ENCODE assay signal across 26 cellular contexts in the genomic region with DNA sequence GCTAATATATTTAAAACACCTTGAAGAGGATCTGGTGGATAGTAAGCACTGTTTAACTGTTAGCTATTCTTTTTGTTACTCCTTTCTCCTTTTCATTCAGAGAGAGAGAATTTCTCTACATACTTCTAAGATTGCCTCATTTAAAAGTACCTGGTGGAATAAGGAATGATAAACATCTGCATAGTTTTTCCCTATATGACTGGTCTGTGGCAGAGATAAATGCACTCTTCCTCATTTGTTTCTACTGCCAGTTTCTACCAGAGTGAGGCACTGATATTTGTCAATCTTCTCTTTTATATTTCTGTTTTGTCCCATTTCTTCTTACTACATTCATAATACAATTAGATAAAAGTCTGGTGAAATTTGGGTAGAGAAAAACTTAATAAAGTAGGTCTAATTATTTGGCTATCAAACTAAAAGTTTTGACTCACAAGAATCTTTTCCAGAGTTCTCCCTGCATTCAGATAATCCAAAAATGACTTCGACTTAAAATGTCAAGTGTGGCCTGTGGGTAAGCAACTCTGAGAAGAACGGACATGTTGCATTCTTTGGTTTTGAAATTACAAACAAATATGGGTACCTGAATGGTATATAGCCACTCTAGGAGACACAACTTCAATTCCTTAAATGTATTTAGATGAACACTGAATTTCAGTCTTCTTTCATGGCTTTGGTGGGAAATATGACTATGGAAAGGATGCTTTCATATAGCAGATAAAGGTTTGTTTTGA. TPM values are rescaled to one million over a fixed set of nuclear protein-coding genes. Genes with fewer than 3 reads are reported as not detected.
DNase-seq lines count a peak whose midpoint lies in the region; ATAC-seq, FAIRE-seq and TF ChIP-seq lines count a peak whose summit lies in the region.
"Had no signal": no experiment of that assay in that cellular context is flagged by ENCODE, and none has a peak within 500 bp of the region (broad histone marks: within the 10 kb centered on the region; RNA-seq: fewer than 3 reads in every experiment).

No MANE protein-coding gene starts in this region.

- H3K27me3 ChIP-seq in HCT116 (ENCODE audit: insufficient read depth, low read length): no peaks in the 10 kb centered on the region
- H3K27me3 ChIP-seq: tibial artery had no signal

- peak overlapping the region; percentile 35 for H2AFZ ChIP-seq in HCT116 (ENCODE audit: low read depth, low read length, poor library complexity, severe bottlenecking)

- no peak overlapping the region for H3K4me3 ChIP-seq in HCT116 (replicated peaks in 1 of 2; ENCODE audit: low read depth in 1 of 2, low read length in 2 of 2)
- H3K4me3 ChIP-seq: skin epidermis, tibial artery had no signal

- CTCF ChIA-PET in HCT116 (lab: Charles Lee): no interaction called here
- CTCF ChIA-PET in activated CD8-positive, alpha-beta T cell treated with anti-CD3 and anti-CD28 coated beads for 36 hours (lab: Charles Lee): interaction anchor here (0.6 to 1.5 kb wide), 2 partner anchors 8 to 25 kb away, joined by 3 read pairs; no protein-coding TSS in a partner anchor

- TF ChIP-seq POLR2A in HCT116 (IDR thresholded peaks at IDR 0.05; ENCODE audit: borderline replicate concordance, extremely low read depth, insufficient read depth, insufficient read length): no peak

- H3K9me2 ChIP-seq in HCT116 (ENCODE audit: insufficient read depth): no peaks in the 10 kb centered on the region

- no peaks in the 10 kb centered on the region for H3K27me3 Mint-ChIP-seq in activated CD8-positive, alpha-beta T cell treated with anti-CD3 and anti-CD28 coated beads for 36 hours
- H3K27me3 Mint-ChIP-seq: activated naive CD4-positive, alpha-beta T cell treated with anti-CD3 and anti-CD28 coated beads, Interleukin-2, amount 50 U/mL, for 24 hours; CD4-positive, alpha-beta T cell; IgD-negative memory B cell; stimulated activated naive CD8-positive, alpha-beta T cell treated with anti-CD3 and anti-CD28 coated beads, Interleukin-15, Interleukin-2, amounts not matched to agents 100 ng/mL and 50 ng/mL, for 24 hours had no signal

- H3K79me2 ChIP-seq in HCT116 (ENCODE audit: insufficient read depth, low read length): no peaks in the 10 kb centered on the region

- intact Hi-C loops in HCT116 (cut with micrococcal nuclease): no loop called here
- intact Hi-C loops in activated CD8-positive, alpha-beta T cell treated with anti-CD3 and anti-CD28 coated beads for 36 hours (cut with micrococcal nuclease): no loop called here

- no peak overlapping the region for H3K4me2 ChIP-seq in HCT116 (ENCODE audit: low read length)

- H3K27ac ChIP-seq in HCT116 (ENCODE audit: low read depth, low read length) (no peak overlapping the region), epithelial cell of prostate (peak overlapping the region; percentile 2)
- H3K27ac ChIP-seq: skin epidermis, tibial artery had no signal

- H3K4me3 Mint-ChIP-seq in activated CD8-positive, alpha-beta T cell treated with anti-CD3 and anti-CD28 coated beads for 36 hours: no peak overlapping the region
- H3K4me3 Mint-ChIP-seq: activated naive CD4-positive, alpha-beta T cell treated with anti-CD3 and anti-CD28 coated beads, Interleukin-2, amount 50 U/mL, for 24 hours; activated T-cell treated with anti-CD3 and anti-CD28 coated beads, Interleukin-2, amount 50 U/mL, for 4 hours; CD4-positive, alpha-beta T cell; IgD-negative memory B cell; stimulated activated naive CD8-positive, alpha-beta T cell treated with anti-CD3 and anti-CD28 coated beads, Interleukin-15, Interleukin-2, amounts not matched to agents 100 ng/mL and 50 ng/mL, for 24 hours had no signal

- RAD21 ChIA-PET in HCT116 (lab: Charles Lee; ENCODE audit: low non-redundant PET in 1 of 2, low total read pairs in 2 of 2, uncharacterized antibody in 2 of 2, unreplicated experiment in 2 of 2): no interaction called here

- no peak for TF ChIP-seq RAD21 in HCT116 (IDR thresholded peaks at IDR 0.05; ENCODE audit: low read depth)

- DNase-seq in GM18507 (ENCODE audit: extremely low spot score, insufficient read length, low read depth): no peak
- DNase-seq in HCT116 (ENCODE audit: low read depth, low spot score): no peak
- peak; percentile 39 for DNase-seq in NCI-H226
- no peak for DNase-seq in epithelial cell of prostate (ENCODE audit: low read depth, low spot score)
- DNase-seq in activated CD8-positive, alpha-beta T cell treated with anti-CD3 and anti-CD28 coated beads for 36 hours: no peak
- no peak for DNase-seq in NCI-H526 treated with DMSO at 0.1 percent for 48 hours (lab: John Stamatoyannopoulos, UW)
- DNase-seq: activated CD8-positive, alpha-beta memory T cell treated with anti-CD3 and anti-CD28 coated beads for 24 hours; activated T-cell treated with anti-CD3 and anti-CD28 coated beads, Interleukin-2, amount 50 U/mL, for 4 hours; CD4-positive, alpha-beta T cell; DMS53; effector CD4-positive, alpha-beta T cell; NCI-H1694; nucleus accumbens; tibial artery had no signal

- H3K4me1 ChIP-seq in HCT116 (ENCODE audit: control insufficient read depth in 1 of 2, insufficient read depth in 2 of 2, low read length in 2 of 2): no peaks in the 10 kb centered on the region

- H3K9me3 ChIP-seq in HCT116 (ENCODE audit: control insufficient read depth in 1 of 2, insufficient read depth in 1 of 2, low read depth in 1 of 2, low read length in 2 of 2): no peaks in the 10 kb centered on the region
- H3K9me3 ChIP-seq: tibial artery had no signal

- no TSS peak for BruUV-seq in HCT116 (replicated peaks; lab: Mats Ljungman, UMichigan)

- H4K20me1 ChIP-seq in HCT116 (ENCODE audit: insufficient read depth): no peaks in the 10 kb centered on the region

- no peaks in the 10 kb centered on the region for H3K36me3 Mint-ChIP-seq in activated CD8-positive, alpha-beta T cell treated with anti-CD3 and anti-CD28 coated beads for 36 hours (ENCODE audit: low read depth)
- H3K36me3 Mint-ChIP-seq: activated naive CD4-positive, alpha-beta T cell treated with anti-CD3 and anti-CD28 coated beads, Interleukin-2, amount 50 U/mL, for 24 hours had no signal

- no peak for TF ChIP-seq CTCF in HCT116 (IDR thresholded peaks at IDR 0.05 in 2 of 3, conservative IDR thresholded peaks at IDR 0.05 in 1 of 3; ENCODE audit: borderline replicate concordance in 1 of 3, insufficient read depth in 1 of 3, low read depth in 2 of 3, low read length in 2 of 3)
- TF ChIP-seq CTCF in activated CD8-positive, alpha-beta T cell treated with anti-CD3 and anti-CD28 coated beads for 36 hours (IDR thresholded peaks at IDR 0.05): no peak

- no peak overlapping the region for H3K9ac ChIP-seq in HCT116 (ENCODE audit: low read length)

- POLR2A ChIA-PET in HCT116 (lab: Charles Lee): no interaction called here
- POLR2A ChIA-PET in activated CD8-positive, alpha-beta T cell treated with anti-CD3 and anti-CD28 coated beads for 36 hours (lab: Charles Lee): no interaction called here

- H3K27ac Mint-ChIP-seq in activated CD8-positive, alpha-beta T cell treated with anti-CD3 and anti-CD28 coated beads for 36 hours: no peak overlapping the region
- H3K27ac Mint-ChIP-seq: activated naive CD4-positive, alpha-beta T cell treated with anti-CD3 and anti-CD28 coated beads, Interleukin-2, amount 50 U/mL, for 24 hours; CD4-positive, alpha-beta T cell; IgD-negative memory B cell; stimulated activated naive CD8-positive, alpha-beta T cell treated with anti-CD3 and anti-CD28 coated beads, Interleukin-15, Interleukin-2, amounts not matched to agents 100 ng/mL and 50 ng/mL, for 24 hours had no signal

- H3K9me3 Mint-ChIP-seq in activated CD8-positive, alpha-beta T cell treated with anti-CD3 and anti-CD28 coated beads for 36 hours: no peaks in the 10 kb centered on the region
- H3K9me3 Mint-ChIP-seq: activated naive CD4-positive, alpha-beta T cell treated with anti-CD3 and anti-CD28 coated beads, Interleukin-2, amount 50 U/mL, for 24 hours; activated T-cell treated with anti-CD3 and anti-CD28 coated beads, Interleukin-2, amount 50 U/mL, for 4 hours; CD4-positive, alpha-beta T cell; IgD-negative memory B cell; stimulated activated naive CD8-positive, alpha-beta T cell treated with anti-CD3 and anti-CD28 coated beads, Interleukin-15, Interleukin-2, amounts not matched to agents 100 ng/mL and 50 ng/mL, for 24 hours had no signal

- H3K36me3 ChIP-seq in HCT116 (ENCODE audit: control insufficient read depth in 1 of 2, insufficient read depth in 2 of 2, low read length in 2 of 2): no peaks in the 10 kb centered on the region
- H3K36me3 ChIP-seq: tibial artery had no signal

- H3K4me1 Mint-ChIP-seq in activated CD8-positive, alpha-beta T cell treated with anti-CD3 and anti-CD28 coated beads for 36 hours (ENCODE audit: low read depth): no peaks in the 10 kb centered on the region
- H3K4me1 Mint-ChIP-seq: activated naive CD4-positive, alpha-beta T cell treated with anti-CD3 and anti-CD28 coated beads, Interleukin-2, amount 50 U/mL, for 24 hours; IgD-negative memory B cell had no signal

- ATAC-seq in HCT116 (no peak), HG03025 (IDR thresholded peaks at IDR 0.05; ENCODE audit: low FRiP score, unreplicated experiment) (no peak), GM18519 (IDR thresholded peaks at IDR 0.05; ENCODE audit: low FRiP score, unreplicated experiment) (no peak)
- no peak for ATAC-seq in activated CD8-positive, alpha-beta T cell treated with anti-CD3 and anti-CD28 coated beads for 36 hours
- ATAC-seq: activated CD4-positive, CD25-positive, alpha-beta regulatory T cell treated with anti-CD3 and anti-CD28 coated beads, Interleukin-2, amount 50 U/mL, for 24 hours; activated T-cell treated with anti-CD3 and anti-CD28 coated beads, Interleukin-2, amount 50 U/mL, for 4 hours; SK-N-SH treated with all-trans-retinoic acid at 6 μM for 48 hours had no signal

- peak; percentile 48 for FAIRE-seq in GM18507 (lab: Jason Lieb, UNC)
- FAIRE-seq: RCC 7860 had no signal

TF ChIP-seq in HCT116, 20 proteins besides CTCF, POLR2A, EP300 and RAD21 (continues in another document):
- TF ChIP-seq CBX3 (IDR thresholded peaks at IDR 0.05; ENCODE audit: low read depth): no peak

RNA-seq across cellular contexts. Expression of gene RNLS, which starts 38.8 kb away (rescaled TPM):
- not detected for total RNA-seq in HCT116 (2021; ENCODE audit: unreplicated experiment)
- polyA plus RNA-seq in HCT116 (2012): not detected in 2 replicates
- total RNA-seq in activated CD8-positive, alpha-beta T cell treated with anti-CD3 and anti-CD28 coated beads for 36 hours: 1 to 10 TPM; 4.5 TPM

RNA-seq across cellular contexts. Expression of gene LIPJ, which starts 42.3 kb away (rescaled TPM):
- total RNA-seq in HCT116 (2021; ENCODE audit: unreplicated experiment): not detected
- polyA plus RNA-seq in HCT116 (2012): not detected in 2 replicates
- total RNA-seq in activated CD8-positive, alpha-beta T cell treated with anti-CD3 and anti-CD28 coated beads for 36 hours: not detected
- total RNA-seq: activated T-cell treated with anti-CD3 and anti-CD28 coated beads, Interleukin-2, amount 50 U/mL, for 4 hours; CD4-positive, alpha-beta T cell; H4; M059J; myocyte had no signal
- polyA plus RNA-seq: IgD-negative memory B cell had no signal
